Comparison of ENCODE assay signal across 1 cellular context in the genomic region with DNA sequence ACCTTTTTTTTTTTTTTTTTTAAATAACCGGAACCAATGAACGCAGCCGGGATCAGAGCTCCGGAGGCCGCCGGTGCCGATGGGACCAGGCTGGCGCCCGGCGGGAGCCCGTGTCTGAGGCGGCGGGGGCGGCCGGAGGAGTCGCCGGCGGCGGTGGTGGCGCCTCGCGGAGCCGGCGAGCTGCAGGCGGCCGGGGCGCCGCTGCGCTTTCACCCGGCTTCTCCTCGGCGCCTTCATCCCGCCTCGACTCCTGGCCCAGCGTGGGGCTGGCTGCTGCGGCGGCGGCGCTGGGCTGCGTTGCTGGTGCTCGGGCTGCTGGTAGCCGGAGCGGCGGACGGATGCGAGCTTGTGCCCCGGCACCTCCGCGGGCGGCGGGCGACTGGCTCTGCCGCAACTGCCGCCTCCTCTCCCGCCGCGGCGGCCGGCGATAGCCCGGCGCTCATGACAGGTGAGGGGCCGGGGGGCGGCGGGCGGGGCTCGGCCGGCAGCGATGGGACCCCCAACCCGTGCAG.
TF ChIP-seq lines count a peak whose summit lies in the region.

No MANE protein-coding gene starts in this region.

TF ChIP-seq in K562, 482 proteins besides CTCF, POLR2A, EP300 and RAD21 (continued from another document and continues in another):
- TF ChIP-seq, protein P1, sequence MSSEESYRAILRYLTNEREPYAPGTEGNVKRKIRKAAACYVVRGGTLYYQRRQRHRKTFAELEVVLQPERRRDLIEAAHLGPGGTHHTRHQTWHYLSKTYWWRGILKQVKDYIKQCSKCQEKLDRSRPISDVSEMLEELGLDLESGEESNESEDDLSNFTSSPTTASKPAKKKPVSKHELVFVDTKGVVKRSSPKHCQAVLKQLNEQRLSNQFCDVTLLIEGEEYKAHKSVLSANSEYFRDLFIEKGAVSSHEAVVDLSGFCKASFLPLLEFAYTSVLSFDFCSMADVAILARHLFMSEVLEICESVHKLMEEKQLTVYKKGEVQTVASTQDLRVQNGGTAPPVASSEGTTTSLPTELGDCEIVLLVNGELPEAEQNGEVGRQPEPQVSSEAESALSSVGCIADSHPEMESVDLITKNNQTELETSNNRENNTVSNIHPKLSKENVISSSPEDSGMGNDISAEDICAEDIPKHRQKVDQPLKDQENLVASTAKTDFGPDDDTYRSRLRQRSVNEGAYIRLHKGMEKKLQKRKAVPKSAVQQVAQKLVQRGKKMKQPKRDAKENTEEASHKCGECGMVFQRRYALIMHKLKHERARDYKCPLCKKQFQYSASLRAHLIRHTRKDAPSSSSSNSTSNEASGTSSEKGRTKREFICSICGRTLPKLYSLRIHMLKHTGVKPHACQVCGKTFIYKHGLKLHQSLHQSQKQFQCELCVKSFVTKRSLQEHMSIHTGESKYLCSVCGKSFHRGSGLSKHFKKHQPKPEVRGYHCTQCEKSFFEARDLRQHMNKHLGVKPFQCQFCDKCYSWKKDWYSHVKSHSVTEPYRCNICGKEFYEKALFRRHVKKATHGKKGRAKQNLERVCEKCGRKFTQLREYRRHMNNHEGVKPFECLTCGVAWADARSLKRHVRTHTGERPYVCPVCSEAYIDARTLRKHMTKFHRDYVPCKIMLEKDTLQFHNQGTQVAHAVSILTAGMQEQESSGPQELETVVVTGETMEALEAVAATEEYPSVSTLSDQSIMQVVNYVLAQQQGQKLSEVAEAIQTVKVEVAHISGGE (CRISPR knock-in tag; IDR thresholded peaks at IDR 0.05): peak in 1 of 3 experiments; percentile 91; a peak in 2 of 6 replicates
- TF ChIP-seq BCL6 (CRISPR knock-in tag; IDR thresholded peaks at IDR 0.05) (no peak), CUX1 (CRISPR knock-in tag; IDR thresholded peaks at IDR 0.05) (no peak), ZNF830 (CRISPR knock-in tag; IDR thresholded peaks at IDR 0.05) (no peak), ZNF764 (CRISPR knock-in tag; IDR thresholded peaks at IDR 0.05; ENCODE audit: low read depth) (no peak), TBL1XR1 (IDR thresholded peaks at IDR 0.05; ENCODE audit: low read length in 2 of 2) (0 out of 4 replicates have a peak, but pooled peaks of 1 of the 2 experiments have one; percentile 7), SIRT6 (IDR thresholded peaks at IDR 0.05; ENCODE audit: low read depth, low read length) (no peak), MYBL2 (IDR thresholded peaks at IDR 0.05; ENCODE audit: low read depth) (no peak), MYBL2 (CRISPR knock-in tag; IDR thresholded peaks at IDR 0.05; ENCODE audit: borderline replicate concordance) (no peak), FOXJ3 (CRISPR knock-in tag; IDR thresholded peaks at IDR 0.05) (no peak), PHF21A (IDR thresholded peaks at IDR 0.05; ENCODE audit: borderline replicate concordance, low read depth) (no peak), SIX5 (IDR thresholded peaks at IDR 0.05; ENCODE audit: borderline replicate concordance in 1 of 2, insufficient read depth in 1 of 2, low read depth in 1 of 2, low read length in 2 of 2) (no peak), POLR3A (IDR thresholded peaks at IDR 0.05; ENCODE audit: borderline replicate concordance, extremely low read depth, insufficient read depth, insufficient read length) (no peak), EGR1 (conservative IDR thresholded peaks at IDR 0.05) (no peak), ZNF197 (CRISPR knock-in tag; IDR thresholded peaks at IDR 0.05; ENCODE audit: low read depth) (0 out of 2 replicates have a peak, but pooled peaks have one; percentile 43), ZNF347 (CRISPR knock-in tag; IDR thresholded peaks at IDR 0.05; ENCODE audit: low read depth) (no peak), CBFB (CRISPR knock-in tag; IDR thresholded peaks at IDR 0.05) (no peak), RBM15 (IDR thresholded peaks at IDR 0.05; ENCODE audit: insufficient read depth, low read length) (no peak), KHSRP (IDR thresholded peaks at IDR 0.05) (no peak), SMAD4 (CRISPR knock-in tag; conservative IDR thresholded peaks at IDR 0.05) (peak; percentile 81), NONO (IDR thresholded peaks at IDR 0.05; ENCODE audit: low read depth in 2 of 2, low read length in 1 of 2) (peak in 1 of 2 experiments; percentile 4; a peak in 1 of 4 replicates), CXXC5 (CRISPR knock-in tag; IDR thresholded peaks at IDR 0.05) (no peak; the same call in 1 of the 2 replicates), ZBTB7A (IDR thresholded peaks at IDR 0.05; ENCODE audit: borderline replicate concordance, control insufficient read depth, low read depth, low read length) (peak; percentile 40; the same call in 1 of the 2 replicates)
- TF ChIP-seq, protein P2, sequence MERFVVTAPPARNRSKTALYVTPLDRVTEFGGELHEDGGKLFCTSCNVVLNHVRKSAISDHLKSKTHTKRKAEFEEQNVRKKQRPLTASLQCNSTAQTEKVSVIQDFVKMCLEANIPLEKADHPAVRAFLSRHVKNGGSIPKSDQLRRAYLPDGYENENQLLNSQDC (CRISPR knock-in tag; IDR thresholded peaks at IDR 0.05): no peak
- TF ChIP-seq, protein P3, sequence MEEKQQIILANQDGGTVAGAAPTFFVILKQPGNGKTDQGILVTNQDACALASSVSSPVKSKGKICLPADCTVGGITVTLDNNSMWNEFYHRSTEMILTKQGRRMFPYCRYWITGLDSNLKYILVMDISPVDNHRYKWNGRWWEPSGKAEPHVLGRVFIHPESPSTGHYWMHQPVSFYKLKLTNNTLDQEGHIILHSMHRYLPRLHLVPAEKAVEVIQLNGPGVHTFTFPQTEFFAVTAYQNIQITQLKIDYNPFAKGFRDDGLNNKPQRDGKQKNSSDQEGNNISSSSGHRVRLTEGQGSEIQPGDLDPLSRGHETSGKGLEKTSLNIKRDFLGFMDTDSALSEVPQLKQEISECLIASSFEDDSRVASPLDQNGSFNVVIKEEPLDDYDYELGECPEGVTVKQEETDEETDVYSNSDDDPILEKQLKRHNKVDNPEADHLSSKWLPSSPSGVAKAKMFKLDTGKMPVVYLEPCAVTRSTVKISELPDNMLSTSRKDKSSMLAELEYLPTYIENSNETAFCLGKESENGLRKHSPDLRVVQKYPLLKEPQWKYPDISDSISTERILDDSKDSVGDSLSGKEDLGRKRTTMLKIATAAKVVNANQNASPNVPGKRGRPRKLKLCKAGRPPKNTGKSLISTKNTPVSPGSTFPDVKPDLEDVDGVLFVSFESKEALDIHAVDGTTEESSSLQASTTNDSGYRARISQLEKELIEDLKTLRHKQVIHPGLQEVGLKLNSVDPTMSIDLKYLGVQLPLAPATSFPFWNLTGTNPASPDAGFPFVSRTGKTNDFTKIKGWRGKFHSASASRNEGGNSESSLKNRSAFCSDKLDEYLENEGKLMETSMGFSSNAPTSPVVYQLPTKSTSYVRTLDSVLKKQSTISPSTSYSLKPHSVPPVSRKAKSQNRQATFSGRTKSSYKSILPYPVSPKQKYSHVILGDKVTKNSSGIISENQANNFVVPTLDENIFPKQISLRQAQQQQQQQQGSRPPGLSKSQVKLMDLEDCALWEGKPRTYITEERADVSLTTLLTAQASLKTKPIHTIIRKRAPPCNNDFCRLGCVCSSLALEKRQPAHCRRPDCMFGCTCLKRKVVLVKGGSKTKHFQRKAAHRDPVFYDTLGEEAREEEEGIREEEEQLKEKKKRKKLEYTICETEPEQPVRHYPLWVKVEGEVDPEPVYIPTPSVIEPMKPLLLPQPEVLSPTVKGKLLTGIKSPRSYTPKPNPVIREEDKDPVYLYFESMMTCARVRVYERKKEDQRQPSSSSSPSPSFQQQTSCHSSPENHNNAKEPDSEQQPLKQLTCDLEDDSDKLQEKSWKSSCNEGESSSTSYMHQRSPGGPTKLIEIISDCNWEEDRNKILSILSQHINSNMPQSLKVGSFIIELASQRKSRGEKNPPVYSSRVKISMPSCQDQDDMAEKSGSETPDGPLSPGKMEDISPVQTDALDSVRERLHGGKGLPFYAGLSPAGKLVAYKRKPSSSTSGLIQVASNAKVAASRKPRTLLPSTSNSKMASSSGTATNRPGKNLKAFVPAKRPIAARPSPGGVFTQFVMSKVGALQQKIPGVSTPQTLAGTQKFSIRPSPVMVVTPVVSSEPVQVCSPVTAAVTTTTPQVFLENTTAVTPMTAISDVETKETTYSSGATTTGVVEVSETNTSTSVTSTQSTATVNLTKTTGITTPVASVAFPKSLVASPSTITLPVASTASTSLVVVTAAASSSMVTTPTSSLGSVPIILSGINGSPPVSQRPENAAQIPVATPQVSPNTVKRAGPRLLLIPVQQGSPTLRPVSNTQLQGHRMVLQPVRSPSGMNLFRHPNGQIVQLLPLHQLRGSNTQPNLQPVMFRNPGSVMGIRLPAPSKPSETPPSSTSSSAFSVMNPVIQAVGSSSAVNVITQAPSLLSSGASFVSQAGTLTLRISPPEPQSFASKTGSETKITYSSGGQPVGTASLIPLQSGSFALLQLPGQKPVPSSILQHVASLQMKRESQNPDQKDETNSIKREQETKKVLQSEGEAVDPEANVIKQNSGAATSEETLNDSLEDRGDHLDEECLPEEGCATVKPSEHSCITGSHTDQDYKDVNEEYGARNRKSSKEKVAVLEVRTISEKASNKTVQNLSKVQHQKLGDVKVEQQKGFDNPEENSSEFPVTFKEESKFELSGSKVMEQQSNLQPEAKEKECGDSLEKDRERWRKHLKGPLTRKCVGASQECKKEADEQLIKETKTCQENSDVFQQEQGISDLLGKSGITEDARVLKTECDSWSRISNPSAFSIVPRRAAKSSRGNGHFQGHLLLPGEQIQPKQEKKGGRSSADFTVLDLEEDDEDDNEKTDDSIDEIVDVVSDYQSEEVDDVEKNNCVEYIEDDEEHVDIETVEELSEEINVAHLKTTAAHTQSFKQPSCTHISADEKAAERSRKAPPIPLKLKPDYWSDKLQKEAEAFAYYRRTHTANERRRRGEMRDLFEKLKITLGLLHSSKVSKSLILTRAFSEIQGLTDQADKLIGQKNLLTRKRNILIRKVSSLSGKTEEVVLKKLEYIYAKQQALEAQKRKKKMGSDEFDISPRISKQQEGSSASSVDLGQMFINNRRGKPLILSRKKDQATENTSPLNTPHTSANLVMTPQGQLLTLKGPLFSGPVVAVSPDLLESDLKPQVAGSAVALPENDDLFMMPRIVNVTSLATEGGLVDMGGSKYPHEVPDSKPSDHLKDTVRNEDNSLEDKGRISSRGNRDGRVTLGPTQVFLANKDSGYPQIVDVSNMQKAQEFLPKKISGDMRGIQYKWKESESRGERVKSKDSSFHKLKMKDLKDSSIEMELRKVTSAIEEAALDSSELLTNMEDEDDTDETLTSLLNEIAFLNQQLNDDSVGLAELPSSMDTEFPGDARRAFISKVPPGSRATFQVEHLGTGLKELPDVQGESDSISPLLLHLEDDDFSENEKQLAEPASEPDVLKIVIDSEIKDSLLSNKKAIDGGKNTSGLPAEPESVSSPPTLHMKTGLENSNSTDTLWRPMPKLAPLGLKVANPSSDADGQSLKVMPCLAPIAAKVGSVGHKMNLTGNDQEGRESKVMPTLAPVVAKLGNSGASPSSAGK (IDR thresholded peaks at IDR 0.05): no peak
- TF ChIP-seq, protein P4, sequence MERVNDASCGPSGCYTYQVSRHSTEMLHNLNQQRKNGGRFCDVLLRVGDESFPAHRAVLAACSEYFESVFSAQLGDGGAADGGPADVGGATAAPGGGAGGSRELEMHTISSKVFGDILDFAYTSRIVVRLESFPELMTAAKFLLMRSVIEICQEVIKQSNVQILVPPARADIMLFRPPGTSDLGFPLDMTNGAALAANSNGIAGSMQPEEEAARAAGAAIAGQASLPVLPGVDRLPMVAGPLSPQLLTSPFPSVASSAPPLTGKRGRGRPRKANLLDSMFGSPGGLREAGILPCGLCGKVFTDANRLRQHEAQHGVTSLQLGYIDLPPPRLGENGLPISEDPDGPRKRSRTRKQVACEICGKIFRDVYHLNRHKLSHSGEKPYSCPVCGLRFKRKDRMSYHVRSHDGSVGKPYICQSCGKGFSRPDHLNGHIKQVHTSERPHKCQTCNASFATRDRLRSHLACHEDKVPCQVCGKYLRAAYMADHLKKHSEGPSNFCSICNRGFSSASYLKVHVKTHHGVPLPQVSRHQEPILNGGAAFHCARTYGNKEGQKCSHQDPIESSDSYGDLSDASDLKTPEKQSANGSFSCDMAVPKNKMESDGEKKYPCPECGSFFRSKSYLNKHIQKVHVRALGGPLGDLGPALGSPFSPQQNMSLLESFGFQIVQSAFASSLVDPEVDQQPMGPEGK (CRISPR knock-in tag; IDR thresholded peaks at IDR 0.05; ENCODE audit: borderline replicate concordance): no peak
- TF ChIP-seq, protein P5, sequence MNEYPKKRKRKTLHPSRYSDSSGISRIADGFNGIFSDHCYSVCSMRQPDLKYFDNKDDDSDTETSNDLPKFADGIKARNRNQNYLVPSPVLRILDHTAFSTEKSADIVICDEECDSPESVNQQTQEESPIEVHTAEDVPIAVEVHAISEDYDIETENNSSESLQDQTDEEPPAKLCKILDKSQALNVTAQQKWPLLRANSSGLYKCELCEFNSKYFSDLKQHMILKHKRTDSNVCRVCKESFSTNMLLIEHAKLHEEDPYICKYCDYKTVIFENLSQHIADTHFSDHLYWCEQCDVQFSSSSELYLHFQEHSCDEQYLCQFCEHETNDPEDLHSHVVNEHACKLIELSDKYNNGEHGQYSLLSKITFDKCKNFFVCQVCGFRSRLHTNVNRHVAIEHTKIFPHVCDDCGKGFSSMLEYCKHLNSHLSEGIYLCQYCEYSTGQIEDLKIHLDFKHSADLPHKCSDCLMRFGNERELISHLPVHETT (CRISPR knock-in tag; conservative IDR thresholded peaks at IDR 0.05 in 1 of 2, IDR thresholded peaks at IDR 0.05 in 1 of 2): peak in 1 of 2 experiments; percentile 45; a peak in 2 of 4 replicates
